ENCODE assay signal across 28 cellular contexts in genomic region chr10:53487019-53487983, GRCh38.
"Had no signal": no experiment of that assay in that cellular context is flagged by ENCODE, and none has a peak within 500 bp of the region (broad histone marks: within the 10 kb centered on the region; RNA-seq: fewer than 3 reads in every experiment).

No MANE protein-coding gene starts in this region.

- H3K36me3 ChIP-seq: breast epithelium, colonic mucosa, esophagus muscularis mucosa, neutrophil, ovary, right lobe of liver, transverse colon had no signal

- H3K4me2 ChIP-seq: smooth muscle cell had no signal

- DNase-seq: activated CD4-positive, alpha-beta T cell treated with anti-CD3 and anti-CD28 coated beads for 4 hours; activated CD4-positive, alpha-beta T cell treated with anti-CD3 and anti-CD28 coated beads, Interleukin-2, amount 50 U/mL, for 48 hours; activated CD4-positive, CD25-positive, alpha-beta regulatory T cell; activated CD8-positive, alpha-beta memory T cell treated with anti-CD3 and anti-CD28 coated beads, Interleukin-2, amount 50 U/mL, for 48 hours; activated naive CD4-positive, alpha-beta T cell treated with anti-CD3 and anti-CD28 coated beads for 36 hours; activated naive CD8-positive, alpha-beta T cell treated with anti-CD3 and anti-CD28 coated beads, Interleukin-2, amount 10 ng/mL, durations not matched to agents 7 days and 5 days; activated T-cell treated with anti-CD3 and anti-CD28 coated beads, Interleukin-2, amount 50 U/mL, for 48 hours; amniotic stem cell; colonic mucosa; dorsolateral prefrontal cortex; effector memory CD8-positive, alpha-beta T cell; islet precursor cell; left colon; natural killer cell; ovary; psoas muscle; stimulated activated CD4-positive, alpha-beta T cell treated with anti-CD3 and anti-CD28 coated beads, Interleukin-2, amount 100 ng/mL, for 48 hours; stimulated activated CD8-positive, alpha-beta memory T cell treated with anti-CD3 and anti-CD28 coated beads, Interleukin-4, amount 100 ng/mL, for 48 hours; stimulated activated naive B cell treated with anti-CD40 and anti-IgM and Interleukin-4, amounts not matched to agents 10 μg/mL and 1 μg/mL and 100 μg/mL, for 72 hours; T1000; transverse colon had no signal

- H3K4me3 ChIP-seq: breast epithelium, colonic mucosa, dorsolateral prefrontal cortex, esophagus muscularis mucosa, ovary, psoas muscle, right lobe of liver, smooth muscle cell, transverse colon had no signal

- ATAC-seq: effector memory CD8-positive, alpha-beta T cell; left colon; natural killer cell; psoas muscle; right lobe of liver; stimulated activated naive B cell treated with anti-CD40 and anti-IgM and Interleukin-4, amounts not matched to agents 10 μg/mL and 1 μg/mL and 100 μg/mL, for 72 hours had no signal

- H3K27me3 ChIP-seq: breast epithelium, colonic mucosa, dorsolateral prefrontal cortex, esophagus muscularis mucosa, neutrophil, ovary, right lobe of liver, transverse colon had no signal

- H3K4me1 ChIP-seq: breast epithelium, colonic mucosa, esophagus muscularis mucosa, psoas muscle, right lobe of liver, transverse colon had no signal

- H3K9me3 ChIP-seq: colonic mucosa, ovary, psoas muscle, right lobe of liver had no signal

- H3K27ac Mint-ChIP-seq: activated naive CD4-positive, alpha-beta T cell treated with anti-CD3 and anti-CD28 coated beads for 36 hours; activated naive CD8-positive, alpha-beta T cell treated with anti-CD3 and anti-CD28 coated beads, Interleukin-2, amount 10 ng/mL, durations not matched to agents 7 days and 5 days; effector memory CD8-positive, alpha-beta T cell; mesothelial cell of epicardium; natural killer cell; stimulated activated naive B cell treated with anti-CD40 and anti-IgM and Interleukin-4, amounts not matched to agents 10 μg/mL and 1 μg/mL and 100 μg/mL, for 72 hours; T-helper 1 cell treated with Interleukin-12 subunit alpha and Interleukin-12 subunit beta and Interleukin-4 antibody, amounts not matched to agents 30 μg/mL and 1 μg/mL, for 36 hours had no signal

- H3K4me3 Mint-ChIP-seq: activated naive CD4-positive, alpha-beta T cell treated with anti-CD3 and anti-CD28 coated beads for 36 hours; activated naive CD8-positive, alpha-beta T cell treated with anti-CD3 and anti-CD28 coated beads, Interleukin-2, amount 10 ng/mL, durations not matched to agents 7 days and 5 days; effector memory CD8-positive, alpha-beta T cell; mesothelial cell of epicardium; natural killer cell; stimulated activated naive B cell treated with anti-CD40 and anti-IgM and Interleukin-4, amounts not matched to agents 10 μg/mL and 1 μg/mL and 100 μg/mL, for 72 hours; T-helper 1 cell treated with Interleukin-12 subunit alpha and Interleukin-12 subunit beta and Interleukin-4 antibody, amounts not matched to agents 30 μg/mL and 1 μg/mL, for 36 hours had no signal

- H3K4me1 Mint-ChIP-seq: activated naive CD8-positive, alpha-beta T cell treated with anti-CD3 and anti-CD28 coated beads, Interleukin-2, amount 10 ng/mL, durations not matched to agents 7 days and 5 days; natural killer cell; stimulated activated naive B cell treated with anti-CD40 and anti-IgM and Interleukin-4, amounts not matched to agents 10 μg/mL and 1 μg/mL and 100 μg/mL, for 72 hours had no signal

- H3K36me3 Mint-ChIP-seq: activated naive CD8-positive, alpha-beta T cell treated with anti-CD3 and anti-CD28 coated beads, Interleukin-2, amount 10 ng/mL, durations not matched to agents 7 days and 5 days; stimulated activated naive B cell treated with anti-CD40 and anti-IgM and Interleukin-4, amounts not matched to agents 10 μg/mL and 1 μg/mL and 100 μg/mL, for 72 hours had no signal

- H3K27ac ChIP-seq: breast epithelium, colonic mucosa, dorsolateral prefrontal cortex, esophagus muscularis mucosa, neutrophil, ovary, psoas muscle, right lobe of liver, transverse colon had no signal

- H3K27me3 Mint-ChIP-seq: activated naive CD8-positive, alpha-beta T cell treated with anti-CD3 and anti-CD28 coated beads, Interleukin-2, amount 10 ng/mL, durations not matched to agents 7 days and 5 days; effector memory CD8-positive, alpha-beta T cell; stimulated activated naive B cell treated with anti-CD40 and anti-IgM and Interleukin-4, amounts not matched to agents 10 μg/mL and 1 μg/mL and 100 μg/mL, for 72 hours had no signal
